In the genomic region with DNA sequence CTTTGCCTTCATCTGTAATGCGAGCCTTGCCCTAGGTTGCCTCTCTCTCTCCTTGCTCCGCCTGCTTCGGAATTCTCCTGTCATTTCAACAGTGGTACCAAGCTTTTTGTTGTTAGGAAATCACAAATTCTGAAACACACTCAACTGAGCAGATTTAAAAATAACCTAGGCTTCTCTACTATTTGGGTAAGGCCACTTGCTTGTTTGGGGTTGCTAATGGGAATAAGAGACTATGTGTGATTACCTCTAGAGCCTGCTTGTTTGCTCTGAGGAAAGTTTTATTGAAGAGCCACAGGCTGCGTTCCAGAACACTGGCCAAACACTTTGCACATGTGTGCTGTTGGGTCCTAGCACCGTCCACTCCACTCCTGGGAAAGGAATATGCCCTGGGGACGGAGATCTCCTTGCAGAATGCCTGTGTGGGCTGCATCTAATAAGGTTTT, we compare ENCODE assay signal across 11 cellular contexts.
DNase-seq lines count a peak whose midpoint lies in the region; ATAC-seq and TF ChIP-seq lines count a peak whose summit lies in the region.
"Had no signal": no experiment of that assay in that cellular context is flagged by ENCODE, and none has a peak within 500 bp of the region (broad histone marks: within the 10 kb centered on the region; RNA-seq: fewer than 3 reads in every experiment).

No MANE protein-coding gene starts in this region.

- no peak for ATAC-seq in activated CD4-positive, alpha-beta T cell treated with anti-CD3 and anti-CD28 coated beads for 36 hours
- ATAC-seq in left lung (peak; percentile 66), T-cell (replicated peaks in 1 of 4) (no peak), GM18519 (IDR thresholded peaks at IDR 0.05; ENCODE audit: low FRiP score, unreplicated experiment) (no peak)

- no peaks in the 10 kb centered on the region for H3K36me3 ChIP-seq in breast epithelium
- H3K36me3 ChIP-seq in left lung: no peaks in the 10 kb centered on the region
- H3K36me3 ChIP-seq in thyroid gland: no peaks in the 10 kb centered on the region
- no peaks in the 10 kb centered on the region for H3K36me3 ChIP-seq in adrenal gland (replicated peaks in 1 of 2)

- CTCF ChIA-PET in activated CD4-positive, alpha-beta T cell treated with anti-CD3 and anti-CD28 coated beads for 36 hours (lab: Charles Lee): interaction anchor here (0.7 to 3.7 kb wide), 4 partner anchors 8 to 43 kb away, joined by 3 to 25 read pairs (median 12); no protein-coding TSS in a partner anchor
- CTCF ChIA-PET in T-cell (lab: Charles Lee): interaction anchor here in 1 of 2 donors (1.1 kb wide), 1 partner anchor 39 kb away, joined by 3 read pairs; no protein-coding TSS in a partner anchor

- TF ChIP-seq CTCF in breast epithelium (IDR thresholded peaks at IDR 0.05) (no peak), left lung (IDR thresholded peaks at IDR 0.05) (no peak), thyroid gland (IDR thresholded peaks at IDR 0.05) (no peak), adrenal gland (IDR thresholded peaks at IDR 0.05) (no peak)

- H3K4me3 Mint-ChIP-seq in activated CD4-positive, alpha-beta T cell treated with anti-CD3 and anti-CD28 coated beads for 36 hours: no peak overlapping the region
- H3K4me3 Mint-ChIP-seq in T-cell: no peak overlapping the region

- peak overlapping the region; percentile 67 for H3K27ac Mint-ChIP-seq in activated CD4-positive, alpha-beta T cell treated with anti-CD3 and anti-CD28 coated beads for 36 hours
- H3K27ac Mint-ChIP-seq in T-cell: no peak overlapping the region

- POLR2A ChIA-PET in activated CD4-positive, alpha-beta T cell treated with anti-CD3 and anti-CD28 coated beads for 36 hours (lab: Charles Lee): interaction anchor here (3.1 to 3.9 kb wide), 2 partner anchors 13 to 70 kb away, joined by 28 to 46 read pairs; a partner anchor contains a TSS
- POLR2A ChIA-PET in T-cell (lab: Charles Lee): interaction anchor here (0.6 to 3.9 kb wide), 4 partner anchors 35 to 549 kb away, joined by 3 to 73 read pairs (median 10); a partner anchor contains a TSS

- no peak for TF ChIP-seq POLR2A in breast epithelium (IDR thresholded peaks at IDR 0.05)
- TF ChIP-seq POLR2A in thyroid gland (IDR thresholded peaks at IDR 0.05): peak in 1 of 2 donors; percentile 81
- TF ChIP-seq POLR2A in adrenal gland (IDR thresholded peaks at IDR 0.05): no peak

- peaks cover 41% of the 10 kb centered on the region for H3K4me1 Mint-ChIP-seq in activated CD4-positive, alpha-beta T cell treated with anti-CD3 and anti-CD28 coated beads for 36 hours
- H3K4me1 Mint-ChIP-seq in T-cell: peaks cover 19 to 36% (median 28%) of the 10 kb centered on the region in 3 donors

- H3K4me1 ChIP-seq in breast epithelium (peaks cover 0 to 11% of the 10 kb centered on the region in 2 donors), left lung (peaks cover 25 to 46% of the 10 kb centered on the region in 2 donors), thyroid gland (peaks cover 14 to 35% of the 10 kb centered on the region in 2 donors), adrenal gland (replicated peaks in 1 of 2) (peaks cover 0 to 16% of the 10 kb centered on the region in 2 donors)

- H3K27ac ChIP-seq in breast epithelium (peak overlapping the region; percentile 86 to 90), left lung (peak overlapping the region; percentile 87 to 95), thyroid gland (peak overlapping the region; percentile 94 to 100 (median 97)), adrenal gland (no peak overlapping the region)

- intact Hi-C loops in activated CD4-positive, alpha-beta T cell treated with anti-CD3 and anti-CD28 coated beads for 36 hours (cut with DNase I, micrococcal nuclease): loop anchor here in 1 of 2 experiments (2.0 to 10.0 kb wide), 3 partner anchors 17 to 801 kb away; no protein-coding TSS in a partner anchor
- intact Hi-C loops in breast epithelium (cut with DNase I; ENCODE audit: low total_unique reads) (no loop called here), left lung (cut with DNase I) (loop anchor here in 1 of 2 donors (5.0 kb wide), 1 partner anchor 71 kb away; no protein-coding TSS in a partner anchor), thyroid gland (cut with DNase I) (loop anchor here (10.0 kb wide), 1 partner anchor 69 kb away; a partner anchor contains a TSS), adrenal gland (cut with DNase I) (no loop called here)

- no peaks in the 10 kb centered on the region for H3K27me3 ChIP-seq in breast epithelium
- H3K27me3 ChIP-seq in left lung: no peaks in the 10 kb centered on the region
- H3K27me3 ChIP-seq in thyroid gland: no peaks in the 10 kb centered on the region
- H3K27me3 ChIP-seq in adrenal gland: no peaks in the 10 kb centered on the region

- no peaks in the 10 kb centered on the region for H3K27me3 Mint-ChIP-seq in activated CD4-positive, alpha-beta T cell treated with anti-CD3 and anti-CD28 coated beads for 36 hours
- H3K27me3 Mint-ChIP-seq in T-cell: no peaks in the 10 kb centered on the region

- no peak for DNase-seq in activated CD4-positive, alpha-beta T cell treated with anti-CD3 and anti-CD28 coated beads for 36 hours
- DNase-seq in activated CD4-positive, alpha-beta T cell treated with anti-CD3 and anti-CD28 coated beads for 4 hours: no peak
- DNase-seq in breast epithelium (ENCODE audit: low spot score in 2 of 2) (peak; percentile 60), left lung (peak in 1 of 2 donors; percentile 64), thyroid gland (peak; percentile 85 to 90), adrenal gland (no peak), T-cell (no peak)
- DNase-seq: activated T-cell treated with anti-CD3 and anti-CD28 coated beads for 4 hours; hypothalamus; stimulated activated CD4-positive, alpha-beta T cell treated with anti-CD3 and anti-CD28 coated beads, Interleukin-4, amount 100 ng/mL, for 4 hours had no signal

- WGBS in thyroid gland, 2 donors: 36% methylated on average over 6 of the region's 6 CpGs
- 75 to 89% (median 86%) methylated on average over 6 of the region's 6 CpGs for WGBS in adrenal gland, 4 donors

- H3K4me3 ChIP-seq in breast epithelium (no peak overlapping the region), left lung (no peak overlapping the region), thyroid gland (replicated peaks in 1 of 3) (no peak overlapping the region), adrenal gland (no peak overlapping the region)

- no peaks in the 10 kb centered on the region for H3K36me3 Mint-ChIP-seq in activated CD4-positive, alpha-beta T cell treated with anti-CD3 and anti-CD28 coated beads for 36 hours (ENCODE audit: low read depth)
- H3K36me3 Mint-ChIP-seq in T-cell: no peaks in the 10 kb centered on the region

- peaks cover 2% of the 10 kb centered on the region for H3K9me3 Mint-ChIP-seq in activated CD4-positive, alpha-beta T cell treated with anti-CD3 and anti-CD28 coated beads for 36 hours (ENCODE audit: low read depth)
- no peaks in the 10 kb centered on the region for H3K9me3 Mint-ChIP-seq in T-cell

- no peaks in the 10 kb centered on the region for H3K9me3 ChIP-seq in breast epithelium
- no peaks in the 10 kb centered on the region for H3K9me3 ChIP-seq in left lung
- H3K9me3 ChIP-seq in thyroid gland: no peaks in the 10 kb centered on the region
- H3K9me3 ChIP-seq in adrenal gland (replicated peaks in 1 of 3): no peaks in the 10 kb centered on the region

Comparison
In these comparisons a context has a peak if more than half of its experiments do, and no peak if none do; other contexts are left out.
1. DNase-seq: peak in breast epithelium (2 of 2) and thyroid gland (2 of 2); none in activated CD4-positive, alpha-beta T cell treated with anti-CD3 and anti-CD28 coated beads for 36 hours (single experiment), activated CD4-positive, alpha-beta T cell treated with anti-CD3 and anti-CD28 coated beads for 4 hours (0 of 2), adrenal gland (0 of 7) and T-cell (0 of 34).
2. H3K27ac ChIP-seq: peak in breast epithelium (2 of 2), left lung (2 of 2) and thyroid gland (3 of 3); none in adrenal gland (0 of 5).